In genomic region chr2:19649107-19649506, GRCh38 we compare ENCODE assay signal across 17 cellular contexts.
DNase-seq lines count a peak whose midpoint lies in the region; ATAC-seq and TF ChIP-seq lines count a peak whose summit lies in the region.
"Had no signal": no experiment of that assay in that cellular context is flagged by ENCODE, and none has a peak within 500 bp of the region (broad histone marks: within the 10 kb centered on the region; RNA-seq: fewer than 3 reads in every experiment).

No MANE protein-coding gene starts in this region.

- no peak overlapping the region for H3K27ac Mint-ChIP-seq in CD4-positive, alpha-beta T cell
- H3K27ac Mint-ChIP-seq: CD4-positive, alpha-beta memory T cell; stimulated activated naive B cell treated with anti-CD40 and anti-IgM and Interleukin-4, amounts not matched to agents 10 μg/mL and 1 μg/mL and 100 μg/mL, for 72 hours; T-helper 17 cell had no signal

- H3K4me3 ChIP-seq in SK-N-SH (ENCODE audit: low read depth in 2 of 2, low read length in 1 of 2): no peak overlapping the region
- H3K4me3 ChIP-seq in skeletal muscle satellite cell (ENCODE audit: low read length): no peak overlapping the region
- H3K4me3 ChIP-seq: dorsolateral prefrontal cortex, transverse colon had no signal

- H3K9ac ChIP-seq in SK-N-SH (no peak overlapping the region), skeletal muscle satellite cell (ENCODE audit: low read depth, low read length) (no peak overlapping the region)

- no peak overlapping the region for H3K4me3 Mint-ChIP-seq in CD4-positive, alpha-beta T cell
- H3K4me3 Mint-ChIP-seq: CD4-positive, alpha-beta memory T cell; stimulated activated naive B cell treated with anti-CD40 and anti-IgM and Interleukin-4, amounts not matched to agents 10 μg/mL and 1 μg/mL and 100 μg/mL, for 72 hours; T-helper 17 cell had no signal

- ATAC-seq in SK-N-SH treated with all-trans-retinoic acid at 6 μM for 48 hours: no peak
- ATAC-seq in CD4-positive, alpha-beta T cell (ENCODE audit: poor library complexity): no peak
- ATAC-seq: stimulated activated naive B cell treated with anti-CD40 and anti-IgM and Interleukin-4, amounts not matched to agents 10 μg/mL and 1 μg/mL and 100 μg/mL, for 72 hours; T-helper 17 cell had no signal

- H3K4me2 ChIP-seq in SK-N-SH: peak overlapping the region; percentile 32; the same call in 1 of the 2 replicates
- H3K4me2 ChIP-seq in skeletal muscle satellite cell (ENCODE audit: low read length): peak overlapping the region; percentile 14

- H3K4me1 Mint-ChIP-seq in CD4-positive, alpha-beta T cell (ENCODE audit: low read depth): no peaks in the 10 kb centered on the region
- H3K4me1 Mint-ChIP-seq: CD4-positive, alpha-beta memory T cell; stimulated activated naive B cell treated with anti-CD40 and anti-IgM and Interleukin-4, amounts not matched to agents 10 μg/mL and 1 μg/mL and 100 μg/mL, for 72 hours; T-helper 17 cell had no signal

- intact Hi-C loops in CD4-positive, alpha-beta T cell (cut with DNase I, micrococcal nuclease): no loop called here

- DNase-seq in SK-N-SH (no peak), amniotic epithelial cell (ENCODE audit: low read depth) (peak; percentile 39), fibroblast of peridontal ligament (ENCODE audit: extremely low read depth) (peak; percentile 44), D341Med (ENCODE audit: low spot score) (no peak), NCI-H82 (lab: John Stamatoyannopoulos, UW) (no peak)
- no peak for DNase-seq in CD4-positive, alpha-beta T cell
- DNase-seq: activated effector memory CD4-positive, alpha-beta T cell treated with anti-CD3 and anti-CD28 coated beads, Interleukin-2, amount 50 U/mL, for 16 hours; CD4-positive, alpha-beta memory T cell; dorsolateral prefrontal cortex; NCI-H1105 treated with DMSO at 0.1 percent for 48 hours; NK-92 treated with Interleukin-12 subunit alpha and Interleukin-12 subunit beta, amount 100 ng/mL, for 24 hours; stimulated activated naive B cell treated with anti-CD40 and anti-IgM and Interleukin-4, amounts not matched to agents 10 μg/mL and 1 μg/mL and 100 μg/mL, for 72 hours; T-helper 17 cell; transverse colon had no signal

- H3K9me3 ChIP-seq in SK-N-SH: no peaks in the 10 kb centered on the region
- no peaks in the 10 kb centered on the region for H3K9me3 ChIP-seq in skeletal muscle satellite cell (replicated peaks; ENCODE audit: low read length)
- no peaks in the 10 kb centered on the region for H3K9me3 ChIP-seq in CD4-positive, alpha-beta T cell (ENCODE audit: control insufficient read depth, low read length)
- H3K9me3 ChIP-seq: transverse colon had no signal

- H3K27me3 ChIP-seq in SK-N-SH (ENCODE audit: insufficient read depth): no peaks in the 10 kb centered on the region; the same call in 1 of the 2 replicates
- no peaks in the 10 kb centered on the region for H3K27me3 ChIP-seq in skeletal muscle satellite cell (ENCODE audit: control insufficient read depth, insufficient read depth, low read length)
- no peaks in the 10 kb centered on the region for H3K27me3 ChIP-seq in CD4-positive, alpha-beta T cell (ENCODE audit: control insufficient read depth, insufficient read depth, low read length)
- H3K27me3 ChIP-seq: dorsolateral prefrontal cortex, transverse colon had no signal

- H3K79me2 ChIP-seq in SK-N-SH (ENCODE audit: insufficient read depth): no peaks in the 10 kb centered on the region

- POLR2A ChIA-PET in SK-N-SH (lab: Yijun Ruan, JAX): no interaction called here
- POLR2A ChIA-PET in CD4-positive, alpha-beta T cell (lab: Charles Lee): no interaction called here

- peaks cover 21% of the 10 kb centered on the region for H3K27me3 Mint-ChIP-seq in CD4-positive, alpha-beta T cell

- peak; percentile 11; the same call in 1 of the 2 replicates for TF ChIP-seq CTCF in SK-N-SH (IDR thresholded peaks at IDR 0.05)
- TF ChIP-seq CTCF in CD4-positive, alpha-beta T cell (IDR thresholded peaks at IDR 0.05): no peak

- H3K9me3 Mint-ChIP-seq in CD4-positive, alpha-beta T cell: no peaks in the 10 kb centered on the region
- H3K9me3 Mint-ChIP-seq: CD4-positive, alpha-beta memory T cell; stimulated activated naive B cell treated with anti-CD40 and anti-IgM and Interleukin-4, amounts not matched to agents 10 μg/mL and 1 μg/mL and 100 μg/mL, for 72 hours had no signal

- H3K9me2 ChIP-seq in SK-N-SH: no peaks in the 10 kb centered on the region

- H2AFZ ChIP-seq in SK-N-SH (ENCODE audit: low read depth): no peak overlapping the region

- no peaks in the 10 kb centered on the region for H3K36me3 ChIP-seq in SK-N-SH (replicated peaks in 1 of 2; ENCODE audit: control insufficient read depth in 1 of 2, insufficient read depth in 2 of 2, low read length in 1 of 2)
- H3K36me3 ChIP-seq in skeletal muscle satellite cell (ENCODE audit: insufficient read depth, low read length): no peaks in the 10 kb centered on the region
- H3K36me3 ChIP-seq: transverse colon had no signal

- H3F3A ChIP-seq in SK-N-SH (replicated peaks; ENCODE audit: insufficient read depth): no peaks in the 10 kb centered on the region

- TF ChIP-seq RAD21 in SK-N-SH (IDR thresholded peaks at IDR 0.05; ENCODE audit: low read length): no peak

- no peaks in the 10 kb centered on the region for H4K20me1 ChIP-seq in SK-N-SH (ENCODE audit: insufficient read depth)

- H3K4me1 ChIP-seq in SK-N-SH (ENCODE audit: control insufficient read depth in 1 of 2, insufficient read depth in 2 of 2, low read depth in 1 of 2, low read length in 1 of 2) (peaks cover 0 to 6% of the 10 kb centered on the region in 2 experiments; a peak in 1 of 4 replicates), skeletal muscle satellite cell (ENCODE audit: control insufficient read depth, insufficient read depth, low read length) (peaks cover 39% of the 10 kb centered on the region)
- H3K4me1 ChIP-seq: transverse colon had no signal

- TF ChIP-seq EP300 in SK-N-SH (IDR thresholded peaks at IDR 0.05; ENCODE audit: borderline replicate concordance in 1 of 2, low read depth in 1 of 2, low read length in 1 of 2): no peak

- H3K36me3 Mint-ChIP-seq in CD4-positive, alpha-beta T cell (ENCODE audit: low read depth): no peaks in the 10 kb centered on the region
- H3K36me3 Mint-ChIP-seq: CD4-positive, alpha-beta memory T cell; stimulated activated naive B cell treated with anti-CD40 and anti-IgM and Interleukin-4, amounts not matched to agents 10 μg/mL and 1 μg/mL and 100 μg/mL, for 72 hours had no signal

- CTCF ChIA-PET in SK-N-SH (lab: Yijun Ruan, JAX): no interaction called here
- CTCF ChIA-PET in CD4-positive, alpha-beta T cell (lab: Charles Lee): no interaction called here

- WGBS in SK-N-SH (ENCODE audit: low lambda C conversion rate): 30% methylated on average over 1 of the region's 1 CpG

- H3K27ac ChIP-seq in SK-N-SH (ENCODE audit: low read depth in 2 of 2, low read length in 1 of 2): no peak overlapping the region; a peak in 1 of 4 replicates
- no peak overlapping the region for H3K27ac ChIP-seq in CD4-positive, alpha-beta T cell (ENCODE audit: low read depth, low read length)
- H3K27ac ChIP-seq: 22Rv1, dorsolateral prefrontal cortex, transverse colon had no signal

TF ChIP-seq in SK-N-SH, 30 proteins besides CTCF, POLR2A, EP300 and RAD21:
- TF ChIP-seq NFIC (IDR thresholded peaks at IDR 0.05; ENCODE audit: borderline replicate concordance) (no peak), POLR2AphosphoS5 (IDR thresholded peaks at IDR 0.05; ENCODE audit: low read depth, low read length) (no peak), ELF1 (IDR thresholded peaks at IDR 0.05) (no peak), FOXJ3 (CRISPR knock-in tag; IDR thresholded peaks at IDR 0.05) (no peak), TCF12 (IDR thresholded peaks at IDR 0.05) (no peak), FOXM1 (IDR thresholded peaks at IDR 0.05; ENCODE audit: low read depth) (no peak), YY1 (IDR thresholded peaks at IDR 0.05; ENCODE audit: low read depth) (no peak), RCOR1 (IDR thresholded peaks at IDR 0.05; ENCODE audit: low read length) (no peak), RXRA (IDR thresholded peaks at IDR 0.05; ENCODE audit: borderline replicate concordance, low read depth) (no peak)

TF ChIP-seq in SK-N-SH treated with all-trans-retinoic acid at 6 μM for 48 hours, 23 proteins besides CTCF, POLR2A, EP300 and RAD21 (continues in another document):
- TF ChIP-seq PATZ1 (CRISPR knock-in tag; IDR thresholded peaks at IDR 0.05; ENCODE audit: borderline replicate concordance): no peak
- no peak for TF ChIP-seq BACH2 (CRISPR knock-in tag; IDR thresholded peaks at IDR 0.05; ENCODE audit: borderline replicate concordance)
- no peak for TF ChIP-seq CSRNP3 (CRISPR knock-in tag; IDR thresholded peaks at IDR 0.05)
- TF ChIP-seq CSDC2 (CRISPR knock-in tag; IDR thresholded peaks at IDR 0.05): no peak

Comparison
In these comparisons a context has a peak if more than half of its experiments do, and no peak if none do; other contexts are left out.
1. DNase-seq: peak in amniotic epithelial cell (single experiment) and fibroblast of peridontal ligament (single experiment); none in SK-N-SH (single experiment), D341Med (single experiment), CD4-positive, alpha-beta T cell (0 of 10) and NCI-H82 (single experiment).